In the genomic region with DNA sequence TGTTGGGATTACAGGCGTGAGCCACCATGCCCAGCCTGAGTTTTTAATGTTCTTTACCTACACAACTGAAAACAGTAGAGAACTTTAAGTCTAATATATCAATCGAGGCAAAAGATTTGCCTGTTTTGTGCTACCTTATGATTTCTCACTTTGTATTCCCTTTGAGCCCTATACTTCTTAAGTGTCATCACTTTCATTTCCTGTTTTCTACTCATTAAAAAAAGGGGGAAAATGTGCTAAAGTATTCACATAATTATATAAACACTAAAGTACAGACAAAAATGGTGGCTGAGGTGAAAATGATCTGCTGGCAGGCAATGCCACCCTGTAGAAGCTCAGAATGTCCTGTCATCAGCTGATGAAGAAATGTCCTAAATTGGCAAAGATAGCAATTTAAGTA, we compare ENCODE assay signal across 1 cellular context.
TF ChIP-seq lines count a peak whose summit lies in the region.

No MANE protein-coding gene starts in this region.

TF ChIP-seq in GM12878, 131 proteins besides CTCF, POLR2A, EP300 and RAD21 (continued from another document):
- TF ChIP-seq, protein P1, sequence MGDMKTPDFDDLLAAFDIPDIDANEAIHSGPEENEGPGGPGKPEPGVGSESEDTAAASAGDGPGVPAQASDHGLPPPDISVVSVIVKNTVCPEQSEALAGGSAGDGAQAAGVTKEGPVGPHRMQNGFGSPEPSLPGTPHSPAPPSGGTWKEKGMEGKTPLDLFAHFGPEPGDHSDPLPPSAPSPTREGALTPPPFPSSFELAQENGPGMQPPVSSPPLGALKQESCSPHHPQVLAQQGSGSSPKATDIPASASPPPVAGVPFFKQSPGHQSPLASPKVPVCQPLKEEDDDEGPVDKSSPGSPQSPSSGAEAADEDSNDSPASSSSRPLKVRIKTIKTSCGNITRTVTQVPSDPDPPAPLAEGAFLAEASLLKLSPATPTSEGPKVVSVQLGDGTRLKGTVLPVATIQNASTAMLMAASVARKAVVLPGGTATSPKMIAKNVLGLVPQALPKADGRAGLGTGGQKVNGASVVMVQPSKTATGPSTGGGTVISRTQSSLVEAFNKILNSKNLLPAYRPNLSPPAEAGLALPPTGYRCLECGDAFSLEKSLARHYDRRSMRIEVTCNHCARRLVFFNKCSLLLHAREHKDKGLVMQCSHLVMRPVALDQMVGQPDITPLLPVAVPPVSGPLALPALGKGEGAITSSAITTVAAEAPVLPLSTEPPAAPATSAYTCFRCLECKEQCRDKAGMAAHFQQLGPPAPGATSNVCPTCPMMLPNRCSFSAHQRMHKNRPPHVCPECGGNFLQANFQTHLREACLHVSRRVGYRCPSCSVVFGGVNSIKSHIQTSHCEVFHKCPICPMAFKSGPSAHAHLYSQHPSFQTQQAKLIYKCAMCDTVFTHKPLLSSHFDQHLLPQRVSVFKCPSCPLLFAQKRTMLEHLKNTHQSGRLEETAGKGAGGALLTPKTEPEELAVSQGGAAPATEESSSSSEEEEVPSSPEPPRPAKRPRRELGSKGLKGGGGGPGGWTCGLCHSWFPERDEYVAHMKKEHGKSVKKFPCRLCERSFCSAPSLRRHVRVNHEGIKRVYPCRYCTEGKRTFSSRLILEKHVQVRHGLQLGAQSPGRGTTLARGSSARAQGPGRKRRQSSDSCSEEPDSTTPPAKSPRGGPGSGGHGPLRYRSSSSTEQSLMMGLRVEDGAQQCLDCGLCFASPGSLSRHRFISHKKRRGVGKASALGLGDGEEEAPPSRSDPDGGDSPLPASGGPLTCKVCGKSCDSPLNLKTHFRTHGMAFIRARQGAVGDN (IDR thresholded peaks at IDR 0.05) = no peak
- TF ChIP-seq SRF (IDR thresholded peaks at IDR 0.05; ENCODE audit: low read depth in 2 of 2, low read length in 2 of 2) (no peak), CREM (IDR thresholded peaks at IDR 0.05; ENCODE audit: low read depth) (no peak), KAT2A (conservative IDR thresholded peaks at IDR 0.05; ENCODE audit: control insufficient read depth, low read depth, low read length) (no peak), POLR2AphosphoS2 (IDR thresholded peaks at IDR 0.05; ENCODE audit: low read depth, low read length) (no peak), POU2F2 (IDR thresholded peaks at IDR 0.05; ENCODE audit: borderline replicate concordance, low read depth, low read length) (no peak), PAX5 (IDR thresholded peaks at IDR 0.05; ENCODE audit: borderline replicate concordance, low read depth, low read length) (no peak), RCOR1 (conservative IDR thresholded peaks at IDR 0.05; ENCODE audit: low read depth, low read length) (no peak), FOS (IDR thresholded peaks at IDR 0.05; ENCODE audit: borderline replicate concordance, extremely low read depth, insufficient read length) (no peak), SPI1 (IDR thresholded peaks at IDR 0.05; ENCODE audit: borderline replicate concordance, insufficient read depth, low read depth, low read length) (peak; percentile 49; the same call in 1 of the 2 replicates), NR2C2 (IDR thresholded peaks at IDR 0.05; ENCODE audit: borderline replicate concordance, control insufficient read depth, insufficient read length, low read depth) (no peak), ZBED1 (IDR thresholded peaks at IDR 0.05; ENCODE audit: borderline replicate concordance) (no peak), BHLHE40 (IDR thresholded peaks at IDR 0.05; ENCODE audit: borderline replicate concordance in 1 of 2, low read depth in 2 of 2, low read length in 1 of 2) (no peak), MTA2 (IDR thresholded peaks at IDR 0.05; ENCODE audit: low read depth) (peak; percentile 84)
- TF ChIP-seq, protein P2, sequence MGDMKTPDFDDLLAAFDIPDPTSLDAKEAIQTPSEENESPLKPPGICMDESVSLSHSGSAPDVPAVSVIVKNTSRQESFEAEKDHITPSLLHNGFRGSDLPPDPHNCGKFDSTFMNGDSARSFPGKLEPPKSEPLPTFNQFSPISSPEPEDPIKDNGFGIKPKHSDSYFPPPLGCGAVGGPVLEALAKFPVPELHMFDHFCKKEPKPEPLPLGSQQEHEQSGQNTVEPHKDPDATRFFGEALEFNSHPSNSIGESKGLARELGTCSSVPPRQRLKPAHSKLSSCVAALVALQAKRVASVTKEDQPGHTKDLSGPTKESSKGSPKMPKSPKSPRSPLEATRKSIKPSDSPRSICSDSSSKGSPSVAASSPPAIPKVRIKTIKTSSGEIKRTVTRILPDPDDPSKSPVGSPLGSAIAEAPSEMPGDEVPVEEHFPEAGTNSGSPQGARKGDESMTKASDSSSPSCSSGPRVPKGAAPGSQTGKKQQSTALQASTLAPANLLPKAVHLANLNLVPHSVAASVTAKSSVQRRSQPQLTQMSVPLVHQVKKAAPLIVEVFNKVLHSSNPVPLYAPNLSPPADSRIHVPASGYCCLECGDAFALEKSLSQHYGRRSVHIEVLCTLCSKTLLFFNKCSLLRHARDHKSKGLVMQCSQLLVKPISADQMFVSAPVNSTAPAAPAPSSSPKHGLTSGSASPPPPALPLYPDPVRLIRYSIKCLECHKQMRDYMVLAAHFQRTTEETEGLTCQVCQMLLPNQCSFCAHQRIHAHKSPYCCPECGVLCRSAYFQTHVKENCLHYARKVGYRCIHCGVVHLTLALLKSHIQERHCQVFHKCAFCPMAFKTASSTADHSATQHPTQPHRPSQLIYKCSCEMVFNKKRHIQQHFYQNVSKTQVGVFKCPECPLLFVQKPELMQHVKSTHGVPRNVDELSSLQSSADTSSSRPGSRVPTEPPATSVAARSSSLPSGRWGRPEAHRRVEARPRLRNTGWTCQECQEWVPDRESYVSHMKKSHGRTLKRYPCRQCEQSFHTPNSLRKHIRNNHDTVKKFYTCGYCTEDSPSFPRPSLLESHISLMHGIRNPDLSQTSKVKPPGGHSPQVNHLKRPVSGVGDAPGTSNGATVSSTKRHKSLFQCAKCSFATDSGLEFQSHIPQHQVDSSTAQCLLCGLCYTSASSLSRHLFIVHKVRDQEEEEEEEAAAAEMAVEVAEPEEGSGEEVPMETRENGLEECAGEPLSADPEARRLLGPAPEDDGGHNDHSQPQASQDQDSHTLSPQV (IDR thresholded peaks at IDR 0.05) = no peak
- TF ChIP-seq, protein P3, sequence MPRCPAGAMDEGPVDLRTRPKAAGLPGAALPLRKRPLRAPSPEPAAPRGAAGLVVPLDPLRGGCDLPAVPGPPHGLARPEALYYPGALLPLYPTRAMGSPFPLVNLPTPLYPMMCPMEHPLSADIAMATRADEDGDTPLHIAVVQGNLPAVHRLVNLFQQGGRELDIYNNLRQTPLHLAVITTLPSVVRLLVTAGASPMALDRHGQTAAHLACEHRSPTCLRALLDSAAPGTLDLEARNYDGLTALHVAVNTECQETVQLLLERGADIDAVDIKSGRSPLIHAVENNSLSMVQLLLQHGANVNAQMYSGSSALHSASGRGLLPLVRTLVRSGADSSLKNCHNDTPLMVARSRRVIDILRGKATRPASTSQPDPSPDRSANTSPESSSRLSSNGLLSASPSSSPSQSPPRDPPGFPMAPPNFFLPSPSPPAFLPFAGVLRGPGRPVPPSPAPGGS (IDR thresholded peaks at IDR 0.05; ENCODE audit: borderline replicate concordance, insufficient read depth, low read depth, low read length, poor library complexity, severe bottlenecking) = no peak
